ENCODE assay signal across 1 cellular context in genomic region chr20:2652724-2653510, GRCh38.
TF ChIP-seq lines count a peak whose summit lies in the region.

No MANE protein-coding gene starts in this region.

TF ChIP-seq in HepG2, 621 proteins besides CTCF, POLR2A, EP300 and RAD21 (continued from another document and continues in another):
- TF ChIP-seq MZF1 (CRISPR knock-in tag; IDR thresholded peaks at IDR 0.05; ENCODE audit: borderline replicate concordance), result peak; percentile 43; the same call in 1 of the 2 replicates
- TF ChIP-seq KMT2B (CRISPR knock-in tag; IDR thresholded peaks at IDR 0.05), result no peak; the same call in 1 of the 2 replicates
- TF ChIP-seq ZNF839 (CRISPR knock-in tag; IDR thresholded peaks at IDR 0.05; ENCODE audit: borderline replicate concordance), result peak; percentile 91
- peak; percentile 84; the same call in 1 of the 2 replicates for TF ChIP-seq ZNF446 (CRISPR knock-in tag; IDR thresholded peaks at IDR 0.05)
- peak; percentile 73; the same call in 1 of the 2 replicates for TF ChIP-seq NFKB2 (CRISPR knock-in tag; IDR thresholded peaks at IDR 0.05; ENCODE audit: borderline replicate concordance)
- no peak for TF ChIP-seq MLXIP (CRISPR knock-in tag; IDR thresholded peaks at IDR 0.05; ENCODE audit: borderline replicate concordance)
- no peak for TF ChIP-seq ZNF552 (CRISPR knock-in tag; IDR thresholded peaks at IDR 0.05; ENCODE audit: borderline replicate concordance)
- no peak for TF ChIP-seq CC2D1A (CRISPR knock-in tag; IDR thresholded peaks at IDR 0.05)
- TF ChIP-seq PRDM4 (CRISPR knock-in tag; IDR thresholded peaks at IDR 0.05; ENCODE audit: borderline replicate concordance), result no peak
- TF ChIP-seq ZNF704 (CRISPR knock-in tag; IDR thresholded peaks at IDR 0.05; ENCODE audit: borderline replicate concordance), result peak; percentile 99
- TF ChIP-seq BCL3 (CRISPR knock-in tag; IDR thresholded peaks at IDR 0.05), result peak; percentile 95; the same call in 1 of the 2 replicates
- peak; percentile 91; the same call in 1 of the 2 replicates for TF ChIP-seq ZNF879 (CRISPR knock-in tag; IDR thresholded peaks at IDR 0.05)
- TF ChIP-seq FOXJ3 (CRISPR knock-in tag; IDR thresholded peaks at IDR 0.05; ENCODE audit: borderline replicate concordance), result peak; percentile 31; the same call in 1 of the 2 replicates
- no peak; the same call in 1 of the 2 replicates for TF ChIP-seq ZBTB8A (CRISPR knock-in tag; IDR thresholded peaks at IDR 0.05; ENCODE audit: borderline replicate concordance, low read depth)
- peak; percentile 40 for TF ChIP-seq NKX3-1 (CRISPR knock-in tag; IDR thresholded peaks at IDR 0.05)
- TF ChIP-seq SMAD9 (CRISPR knock-in tag; IDR thresholded peaks at IDR 0.05), result 0 out of 2 replicates have a peak, but pooled peaks have one; percentile 59
- TF ChIP-seq ATF6 (CRISPR knock-in tag; conservative IDR thresholded peaks at IDR 0.05), result no peak; the same call in 1 of the 2 replicates
- no peak for TF ChIP-seq EED (CRISPR knock-in tag; IDR thresholded peaks at IDR 0.05)
- 0 out of 2 replicates have a peak, but pooled peaks have one; percentile 89 for TF ChIP-seq ZNF850 (CRISPR knock-in tag; conservative IDR thresholded peaks at IDR 0.05)
- peak; percentile 48; the same call in 1 of the 2 replicates for TF ChIP-seq ZNF276 (CRISPR knock-in tag; IDR thresholded peaks at IDR 0.05; ENCODE audit: low read depth)
- TF ChIP-seq NFE2L1 (CRISPR knock-in tag; IDR thresholded peaks at IDR 0.05; ENCODE audit: borderline replicate concordance), result no peak; the same call in 1 of the 2 replicates
- TF ChIP-seq ZNF441 (CRISPR knock-in tag; IDR thresholded peaks at IDR 0.05; ENCODE audit: borderline replicate concordance), result peak; percentile 64; the same call in 1 of the 2 replicates
- peak; percentile 59; the same call in 1 of the 2 replicates for TF ChIP-seq ZFP37 (CRISPR knock-in tag; IDR thresholded peaks at IDR 0.05; ENCODE audit: borderline replicate concordance)
- peak; percentile 48; the same call in 1 of the 2 replicates for TF ChIP-seq ZBTB49 (CRISPR knock-in tag; IDR thresholded peaks at IDR 0.05; ENCODE audit: borderline replicate concordance)
- 0 out of 2 replicates have a peak, but pooled peaks have one; percentile 6 for TF ChIP-seq ELF3 (CRISPR knock-in tag; IDR thresholded peaks at IDR 0.05)
- peak; percentile 16; the same call in 1 of the 2 replicates for TF ChIP-seq PRDM15 (CRISPR knock-in tag; IDR thresholded peaks at IDR 0.05)
- TF ChIP-seq YEATS4 (CRISPR knock-in tag; IDR thresholded peaks at IDR 0.05; ENCODE audit: borderline replicate concordance), result peak; percentile 93; the same call in 1 of the 2 replicates
- TF ChIP-seq ZSCAN30 (CRISPR knock-in tag; IDR thresholded peaks at IDR 0.05), result no peak; the same call in 1 of the 2 replicates
- TF ChIP-seq ZBTB37 (CRISPR knock-in tag; IDR thresholded peaks at IDR 0.05), result peak; percentile 62; the same call in 1 of the 2 replicates
- TF ChIP-seq ARHGAP35 (CRISPR knock-in tag; IDR thresholded peaks at IDR 0.05; ENCODE audit: borderline replicate concordance), result peak; percentile 98; the same call in 1 of the 2 replicates
- TF ChIP-seq KDM4B (CRISPR knock-in tag; IDR thresholded peaks at IDR 0.05), result no peak
- TF ChIP-seq MTERF4 (CRISPR knock-in tag; IDR thresholded peaks at IDR 0.05), result peak; percentile 92
